7 cellular contexts compared by ENCODE assay signal in the genomic region with DNA sequence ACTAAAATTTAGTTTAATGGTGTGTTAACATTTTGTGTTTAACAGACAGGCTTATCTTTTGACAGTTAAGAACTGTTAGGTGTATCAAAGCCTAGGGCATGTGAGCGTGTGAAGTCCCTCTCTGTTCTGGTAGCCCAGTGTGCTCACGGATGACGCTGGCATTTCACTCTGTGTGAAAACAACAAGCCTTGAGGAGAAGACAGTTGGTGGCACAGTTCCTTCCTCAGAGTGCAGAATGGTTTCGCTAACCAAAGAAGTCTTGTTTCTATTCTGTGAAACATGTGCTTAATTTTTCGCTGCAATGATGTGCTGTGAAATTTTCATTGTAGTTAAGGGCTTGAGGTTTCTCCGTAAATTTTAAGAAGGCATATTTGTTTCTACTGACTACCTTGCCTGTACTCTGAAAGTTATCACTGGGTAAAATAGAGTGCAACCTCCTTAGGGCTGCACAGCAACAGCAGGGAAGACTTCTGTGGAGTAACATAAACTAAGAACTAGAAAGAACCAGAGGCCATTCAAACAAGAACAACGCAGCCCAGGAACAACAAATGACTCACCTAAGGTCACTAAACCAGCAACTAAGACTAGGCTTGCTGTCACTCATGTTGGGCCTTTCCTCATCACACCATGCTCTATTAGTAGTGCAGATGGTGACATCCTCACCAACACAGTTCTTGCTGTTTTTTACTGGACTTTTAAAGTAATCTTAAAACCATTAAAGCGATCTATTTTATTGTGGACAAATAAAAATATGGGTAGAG. TPM values are rescaled to one million over a fixed set of nuclear protein-coding genes. Genes with fewer than 3 reads are reported as not detected.
DNase-seq lines count a peak whose midpoint lies in the region; ATAC-seq and TF ChIP-seq lines count a peak whose summit lies in the region.

No MANE protein-coding gene starts in this region.

- H3K27me3 Mint-ChIP-seq in activated T-helper 1 cell treated with anti-CD3 and anti-CD28 coated beads, Interleukin-12 subunit alpha, Interleukin-12 subunit beta, Interleukin-2, Interleukin-4 antibody, amounts not matched to agents 30 ng/mL and 10 ng/mL and 1 ng/mL, durations not matched to agents 14 hours and 24 hours and 36 hours (ENCODE audit: insufficient read depth), result no peaks in the 10 kb centered on the region
- no peaks in the 10 kb centered on the region for H3K27me3 Mint-ChIP-seq in progenitor cell of endocrine pancreas

- intact Hi-C loops in activated T-helper 1 cell treated with anti-CD3 and anti-CD28 coated beads, Interleukin-12 subunit alpha, Interleukin-12 subunit beta, Interleukin-2, Interleukin-4 antibody, amounts not matched to agents 30 ng/mL and 10 ng/mL and 1 ng/mL, durations not matched to agents 14 hours and 24 hours and 36 hours (cut with micrococcal nuclease), result loop anchor here (1.0 to 10.0 kb wide), 4 partner anchors 8 to 432 kb away; partner anchors contain the start of gene CNEP1R1

- H3K27ac Mint-ChIP-seq in activated T-helper 1 cell treated with anti-CD3 and anti-CD28 coated beads, Interleukin-12 subunit alpha, Interleukin-12 subunit beta, Interleukin-2, Interleukin-4 antibody, amounts not matched to agents 30 ng/mL and 10 ng/mL and 1 ng/mL, durations not matched to agents 14 hours and 24 hours and 36 hours, result peak overlapping the region; percentile 87
- H3K27ac Mint-ChIP-seq in progenitor cell of endocrine pancreas, result peak overlapping the region; percentile 66

- peaks cover 48% of the 10 kb centered on the region for H3K4me1 Mint-ChIP-seq in activated T-helper 1 cell treated with anti-CD3 and anti-CD28 coated beads, Interleukin-12 subunit alpha, Interleukin-12 subunit beta, Interleukin-2, Interleukin-4 antibody, amounts not matched to agents 30 ng/mL and 10 ng/mL and 1 ng/mL, durations not matched to agents 14 hours and 24 hours and 36 hours (ENCODE audit: low read depth)
- peaks cover 8% of the 10 kb centered on the region for H3K4me1 Mint-ChIP-seq in progenitor cell of endocrine pancreas (ENCODE audit: low read depth)

- H3K9me3 Mint-ChIP-seq in activated T-helper 1 cell treated with anti-CD3 and anti-CD28 coated beads, Interleukin-12 subunit alpha, Interleukin-12 subunit beta, Interleukin-2, Interleukin-4 antibody, amounts not matched to agents 30 ng/mL and 10 ng/mL and 1 ng/mL, durations not matched to agents 14 hours and 24 hours and 36 hours, result no peaks in the 10 kb centered on the region
- H3K9me3 Mint-ChIP-seq in progenitor cell of endocrine pancreas (ENCODE audit: low read depth), result peaks cover 3% of the 10 kb centered on the region

- TF ChIP-seq CTCF in progenitor cell of endocrine pancreas (IDR thresholded peaks at IDR 0.05; ENCODE audit: unreplicated experiment), result no peak

- ATAC-seq in GM19035 (IDR thresholded peaks at IDR 0.05; ENCODE audit: unreplicated experiment) (peak; percentile 58), HG02852 (IDR thresholded peaks at IDR 0.05; ENCODE audit: unreplicated experiment) (peak; percentile 69), HG03342 (IDR thresholded peaks at IDR 0.05; ENCODE audit: unreplicated experiment) (no peak)

- H3K4me3 Mint-ChIP-seq in activated T-helper 1 cell treated with anti-CD3 and anti-CD28 coated beads, Interleukin-12 subunit alpha, Interleukin-12 subunit beta, Interleukin-2, Interleukin-4 antibody, amounts not matched to agents 30 ng/mL and 10 ng/mL and 1 ng/mL, durations not matched to agents 14 hours and 24 hours and 36 hours, result peak overlapping the region; percentile 37
- H3K4me3 Mint-ChIP-seq in progenitor cell of endocrine pancreas (ENCODE audit: low read depth), result no peak overlapping the region

- peaks cover 45% of the 10 kb centered on the region for H3K36me3 Mint-ChIP-seq in activated T-helper 1 cell treated with anti-CD3 and anti-CD28 coated beads, Interleukin-12 subunit alpha, Interleukin-12 subunit beta, Interleukin-2, Interleukin-4 antibody, amounts not matched to agents 30 ng/mL and 10 ng/mL and 1 ng/mL, durations not matched to agents 14 hours and 24 hours and 36 hours (ENCODE audit: low read depth)
- peaks cover 35% of the 10 kb centered on the region for H3K36me3 Mint-ChIP-seq in progenitor cell of endocrine pancreas (ENCODE audit: insufficient read depth)

- DNase-seq in activated T-helper 1 cell treated with anti-CD3 and anti-CD28 coated beads, Interleukin-12 subunit alpha, Interleukin-12 subunit beta, Interleukin-2, Interleukin-4 antibody, amounts not matched to agents 30 ng/mL and 10 ng/mL and 1 ng/mL, durations not matched to agents 14 hours and 24 hours and 36 hours (ENCODE audit: low spot score), result no peak
- DNase-seq in progenitor cell of endocrine pancreas (ENCODE audit: low spot score, unreplicated experiment) (no peak), occipital lobe (lab: John Stamatoyannopoulos, UW) (no peak)
- DNase-seq in stimulated activated CD4-positive, alpha-beta T cell treated with anti-CD3 and anti-CD28 coated beads, Interleukin-1b, Interleukin-23, amount 100 ng/mL, for 48 hours, result no peak

RNA-seq across cellular contexts. Expression of gene BRD7, which starts 33.4 kb away (rescaled TPM):
- total RNA-seq in activated T-helper 1 cell treated with anti-CD3 and anti-CD28 coated beads, Interleukin-12 subunit alpha, Interleukin-12 subunit beta, Interleukin-2, Interleukin-4 antibody, amounts not matched to agents 30 ng/mL and 10 ng/mL and 1 ng/mL, durations not matched to agents 14 hours and 24 hours and 36 hours, result 88.8 and 91.0 TPM in 2 replicates
- 104 and 109 TPM in 2 replicates for total RNA-seq in progenitor cell of endocrine pancreas
- 32.4 TPM for total RNA-seq in occipital lobe
